ENCODE assay signal across 14 cellular contexts in the genomic region with DNA sequence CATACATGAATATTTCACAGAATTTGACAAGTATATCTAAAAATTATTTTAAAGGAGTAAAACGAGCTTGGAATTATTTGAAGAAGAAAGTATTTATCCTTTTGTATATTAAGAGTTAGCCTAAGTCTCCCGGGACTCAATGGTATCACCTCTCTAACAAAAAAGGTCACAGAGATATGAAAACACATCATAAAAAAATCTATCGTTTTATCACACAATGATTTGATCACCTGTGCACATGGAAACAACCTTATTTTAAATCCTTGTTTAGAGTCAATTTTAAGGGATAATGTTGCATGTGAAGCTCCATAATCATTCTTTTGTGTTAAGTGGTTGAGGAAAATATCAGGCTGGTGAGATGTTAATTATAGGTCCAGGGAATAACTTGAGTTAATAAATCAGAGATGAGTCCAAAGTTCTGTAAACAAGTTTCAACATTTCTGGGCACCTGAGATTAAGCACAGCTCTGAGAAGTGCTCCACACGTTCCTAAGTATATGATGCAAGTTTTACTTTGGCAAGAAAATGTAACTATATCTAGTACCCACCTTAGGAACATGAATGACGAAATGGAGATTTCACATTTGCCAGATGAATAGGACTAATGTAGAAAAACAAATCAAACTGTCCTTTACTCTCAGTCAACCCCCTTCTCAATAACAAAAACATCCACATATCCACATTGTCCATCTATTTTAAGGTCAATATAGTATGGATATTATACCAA.
DNase-seq lines count a peak whose midpoint lies in the region; ATAC-seq and TF ChIP-seq lines count a peak whose summit lies in the region.
"Had no signal": no experiment of that assay in that cellular context is flagged by ENCODE, and none has a peak within 500 bp of the region (broad histone marks: within the 10 kb centered on the region; RNA-seq: fewer than 3 reads in every experiment).

No MANE protein-coding gene starts in this region.

- intact Hi-C loops in Right ventricle myocardium inferior (cut with DNase I) (no loop called here), cardiac septum (cut with DNase I) (no loop called here), aorta (cut with DNase I) (loop anchor here in 1 of 2 donors (5.0 kb wide), 1 partner anchor 85 kb away; no protein-coding TSS in a partner anchor)

- DNase-seq in Right ventricle myocardium inferior (ENCODE audit: missing footprints) = no peak
- DNase-seq in cardiac septum (ENCODE audit: low spot score) = no peak
- DNase-seq in fibroblast of mammary gland (ENCODE audit: low read depth) = peak; percentile 94
- DNase-seq in mucosa of gallbladder (ENCODE audit: low spot score) = peak; percentile 34
- DNase-seq in aorta = no peak
- no peak for DNase-seq in effector CD4-positive, alpha-beta T cell
- no peak for DNase-seq in type B pancreatic cell (ENCODE audit: extremely low spot score, unreplicated experiment)
- DNase-seq: ACHN; activated CD8-positive, alpha-beta memory T cell treated with anti-CD3 and anti-CD28 coated beads, Interleukin-2, amount 50 U/mL, for 4 hours; naive thymus-derived CD4-positive, alpha-beta T cell; NCI-H526 treated with DMSO at 0.1 percent for 48 hours; stimulated activated naive CD8-positive, alpha-beta T cell treated with anti-CD3 and anti-CD28 coated beads, Interleukin-15, amount 100 ng/mL, for 72 hours; T-helper 17 cell had no signal

- H3K9me3 Mint-ChIP-seq in type B pancreatic cell = no peaks in the 10 kb centered on the region
- H3K9me3 Mint-ChIP-seq: naive thymus-derived CD4-positive, alpha-beta T cell; stimulated activated naive CD8-positive, alpha-beta T cell treated with anti-CD3 and anti-CD28 coated beads, Interleukin-15, amount 100 ng/mL, for 72 hours had no signal

- no peaks in the 10 kb centered on the region for H3K27me3 Mint-ChIP-seq in type B pancreatic cell

- no peaks in the 10 kb centered on the region for H3K36me3 Mint-ChIP-seq in type B pancreatic cell
- H3K36me3 Mint-ChIP-seq: naive thymus-derived CD4-positive, alpha-beta T cell had no signal

- H3K9me3 ChIP-seq in aorta (ENCODE audit: control insufficient read depth, low read length) = no peaks in the 10 kb centered on the region

- no peak overlapping the region for H3K4me3 Mint-ChIP-seq in type B pancreatic cell
- H3K4me3 Mint-ChIP-seq: naive thymus-derived CD4-positive, alpha-beta T cell; stimulated activated naive CD8-positive, alpha-beta T cell treated with anti-CD3 and anti-CD28 coated beads, Interleukin-15, amount 100 ng/mL, for 72 hours; T-helper 17 cell had no signal

- H3K4me3 ChIP-seq in fibroblast of mammary gland (ENCODE audit: control insufficient read depth, low read depth, low read length) = peak overlapping the region; percentile 35
- H3K4me3 ChIP-seq in aorta (ENCODE audit: low read length in 2 of 2) = no peak overlapping the region

- H3K27me3 ChIP-seq in aorta (ENCODE audit: control insufficient read depth in 1 of 2, insufficient read depth in 2 of 2, low read length in 1 of 2) = no peaks in the 10 kb centered on the region

- peaks cover 0 to 2% of the 10 kb centered on the region in 2 donors for H3K4me1 ChIP-seq in aorta (ENCODE audit: control insufficient read depth in 1 of 2, insufficient read depth in 2 of 2, low read length in 2 of 2)

- TF ChIP-seq CTCF in fibroblast of mammary gland (conservative IDR thresholded peaks at IDR 0.05; ENCODE audit: control insufficient read depth, insufficient read depth, low read depth, low read length) (no peak), type B pancreatic cell (conservative IDR thresholded peaks at IDR 0.05) (no peak)

- H3K27ac Mint-ChIP-seq in type B pancreatic cell = no peak overlapping the region
- H3K27ac Mint-ChIP-seq: naive thymus-derived CD4-positive, alpha-beta T cell; stimulated activated naive CD8-positive, alpha-beta T cell treated with anti-CD3 and anti-CD28 coated beads, Interleukin-15, amount 100 ng/mL, for 72 hours; T-helper 17 cell had no signal

- WGBS in aorta, 2 donors = 43 to 46% methylated on average over 5 of the region's 5 CpGs

- H3K4me1 Mint-ChIP-seq in type B pancreatic cell (ENCODE audit: unreplicated experiment) = no peaks in the 10 kb centered on the region
- H3K4me1 Mint-ChIP-seq: naive thymus-derived CD4-positive, alpha-beta T cell; stimulated activated naive CD8-positive, alpha-beta T cell treated with anti-CD3 and anti-CD28 coated beads, Interleukin-15, amount 100 ng/mL, for 72 hours; T-helper 17 cell had no signal

- ATAC-seq in Right ventricle myocardium inferior (peak; percentile 92), aorta (ENCODE audit: low FRiP score) (peak; percentile 74), GM19351 (IDR thresholded peaks at IDR 0.05; ENCODE audit: unreplicated experiment) (no peak)
- ATAC-seq: naive thymus-derived CD4-positive, alpha-beta T cell; stimulated activated naive CD8-positive, alpha-beta T cell treated with anti-CD3 and anti-CD28 coated beads, Interleukin-15, amount 100 ng/mL, for 72 hours; T-helper 17 cell had no signal

- H3K27ac ChIP-seq in aorta (ENCODE audit: low read depth in 1 of 2, low read length in 2 of 2) = peak overlapping the region in 1 of 2 donors; percentile 43

- no peaks in the 10 kb centered on the region for H3K36me3 ChIP-seq in aorta (ENCODE audit: control insufficient read depth in 1 of 2, insufficient read depth in 2 of 2, low read length in 1 of 2)

Comparison
In these comparisons a context has a peak if more than half of its experiments do, and no peak if none do; other contexts are left out.
1. DNase-seq: peak in fibroblast of mammary gland (single experiment) and mucosa of gallbladder (single experiment); none in Right ventricle myocardium inferior (single experiment), cardiac septum (single experiment), aorta (0 of 2), effector CD4-positive, alpha-beta T cell (single experiment) and type B pancreatic cell (single experiment).